ENCODE assay signal across 1 cellular context in the genomic region with DNA sequence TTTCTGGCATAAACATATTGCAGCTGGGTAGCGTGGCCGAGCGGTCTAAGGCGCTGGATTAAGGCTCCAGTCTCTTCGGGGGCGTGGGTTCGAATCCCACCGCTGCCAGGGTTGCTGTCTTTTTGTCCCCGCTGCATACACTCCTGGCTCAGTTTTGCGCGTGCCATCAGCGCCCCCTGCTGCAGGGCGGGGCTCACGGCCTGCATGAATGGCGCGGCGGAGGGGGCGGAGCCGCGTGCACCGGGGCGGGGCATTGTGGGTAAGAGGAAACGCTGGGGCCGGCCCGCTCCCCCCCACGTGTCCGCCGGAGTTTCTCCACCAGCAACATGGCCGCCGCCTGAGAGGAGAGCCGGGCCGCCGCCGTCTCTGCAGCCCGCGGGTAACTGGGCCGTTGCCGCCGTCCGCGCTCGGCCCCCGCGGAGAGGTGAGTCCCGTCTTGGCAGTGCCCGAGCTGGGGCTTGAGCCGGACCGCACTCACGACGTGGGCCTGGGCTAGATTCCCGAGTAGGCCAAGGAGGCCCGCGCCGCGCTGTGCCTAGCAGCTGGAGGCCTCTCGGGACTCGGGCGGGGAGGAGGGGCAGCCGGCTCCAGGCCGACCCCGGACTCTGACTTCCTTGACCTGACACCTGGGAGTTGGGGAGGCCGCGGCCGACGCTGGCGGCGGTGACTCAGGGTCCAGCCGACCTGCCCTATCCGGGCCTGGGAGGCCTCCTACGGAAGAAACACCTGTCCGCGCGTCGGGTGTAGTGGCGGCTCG.
TF ChIP-seq lines count a peak whose summit lies in the region.

Gene POLR3E (plus strand): TSS at position 296 of the 757 bp plus-strand sequence. CDS start 5,560 bp downstream, outside the sequence.

TF ChIP-seq in HEK293, 187 proteins besides CTCF, POLR2A, EP300 and RAD21 (continued from another document and continues in another):
- TF ChIP-seq PRDM2 (tag by site-specific recombination; IDR thresholded peaks at IDR 0.05; ENCODE audit: borderline replicate concordance): 0 out of 2 replicates have a peak, but pooled peaks have one; percentile 96
- TF ChIP-seq ZBTB44 (tag by site-specific recombination; IDR thresholded peaks at IDR 0.05): peak; percentile 92
- TF ChIP-seq ZIC2 (tag by site-specific recombination; IDR thresholded peaks at IDR 0.05): peak; percentile 63
- no peak for TF ChIP-seq ZNF221 (tag by site-specific recombination; IDR thresholded peaks at IDR 0.05; ENCODE audit: borderline replicate concordance)
- TF ChIP-seq ZBTB17 (tag by site-specific recombination; IDR thresholded peaks at IDR 0.05): peak; percentile 31; the same call in 1 of the 2 replicates
- TF ChIP-seq ZNF292 (tag by site-specific recombination; IDR thresholded peaks at IDR 0.05; ENCODE audit: borderline replicate concordance, low read depth): no peak
- TF ChIP-seq ZNF174 (tag by site-specific recombination; IDR thresholded peaks at IDR 0.05): peak; percentile 65; the same call in 1 of the 2 replicates
- TF ChIP-seq ZEB2 (tag by site-specific recombination; IDR thresholded peaks at IDR 0.05): peak; percentile 92
- 0 out of 2 replicates have a peak, but pooled peaks have one; percentile 63 for TF ChIP-seq ZNF837 (tag by site-specific recombination; IDR thresholded peaks at IDR 0.05)
- no peak for TF ChIP-seq ZNF354C (tag by site-specific recombination; IDR thresholded peaks at IDR 0.05; ENCODE audit: borderline replicate concordance, low read depth)
- no peak for TF ChIP-seq TCF7L2 (IDR thresholded peaks at IDR 0.05; ENCODE audit: borderline replicate concordance, low read depth, low read length)
- TF ChIP-seq ZXDB (tag by site-specific recombination; IDR thresholded peaks at IDR 0.05): peak; percentile 87
- TF ChIP-seq YY2 (tag by site-specific recombination; IDR thresholded peaks at IDR 0.05): peak; percentile 84
- peak; percentile 90 for TF ChIP-seq SP7 (tag by site-specific recombination; IDR thresholded peaks at IDR 0.05)
- no peak for TF ChIP-seq ZNF529 (tag by site-specific recombination; IDR thresholded peaks at IDR 0.05; ENCODE audit: insufficient replicate concordance)
- TF ChIP-seq ZNF341 (tag by site-specific recombination; IDR thresholded peaks at IDR 0.05; ENCODE audit: low read depth): peak; percentile 39; the same call in 1 of the 2 replicates
- TF ChIP-seq ZBTB10 (tag by site-specific recombination; IDR thresholded peaks at IDR 0.05): no peak
- TF ChIP-seq ZNF239 (tag by site-specific recombination; IDR thresholded peaks at IDR 0.05): peak; percentile 11; the same call in 1 of the 2 replicates
- TF ChIP-seq ZNF549 (tag by site-specific recombination; IDR thresholded peaks at IDR 0.05): no peak
- TF ChIP-seq ZNF626 (tag by site-specific recombination; IDR thresholded peaks at IDR 0.05): no peak
- TF ChIP-seq, protein P1, sequence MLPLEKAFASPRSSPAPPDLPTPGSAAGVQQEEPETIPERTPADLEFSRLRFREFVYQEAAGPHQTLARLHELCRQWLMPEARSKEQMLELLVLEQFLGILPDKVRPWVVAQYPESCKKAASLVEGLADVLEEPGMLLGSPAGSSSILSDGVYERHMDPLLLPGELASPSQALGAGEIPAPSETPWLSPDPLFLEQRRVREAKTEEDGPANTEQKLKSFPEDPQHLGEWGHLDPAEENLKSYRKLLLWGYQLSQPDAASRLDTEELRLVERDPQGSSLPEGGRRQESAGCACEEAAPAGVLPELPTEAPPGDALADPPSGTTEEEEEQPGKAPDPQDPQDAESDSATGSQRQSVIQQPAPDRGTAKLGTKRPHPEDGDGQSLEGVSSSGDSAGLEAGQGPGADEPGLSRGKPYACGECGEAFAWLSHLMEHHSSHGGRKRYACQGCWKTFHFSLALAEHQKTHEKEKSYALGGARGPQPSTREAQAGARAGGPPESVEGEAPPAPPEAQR (tag by site-specific recombination; IDR thresholded peaks at IDR 0.05): peak; percentile 88
- peak; percentile 97 for TF ChIP-seq ZBTB26 (tag by site-specific recombination; optimal IDR thresholded peaks at IDR 0.05)
- TF ChIP-seq, protein P2, sequence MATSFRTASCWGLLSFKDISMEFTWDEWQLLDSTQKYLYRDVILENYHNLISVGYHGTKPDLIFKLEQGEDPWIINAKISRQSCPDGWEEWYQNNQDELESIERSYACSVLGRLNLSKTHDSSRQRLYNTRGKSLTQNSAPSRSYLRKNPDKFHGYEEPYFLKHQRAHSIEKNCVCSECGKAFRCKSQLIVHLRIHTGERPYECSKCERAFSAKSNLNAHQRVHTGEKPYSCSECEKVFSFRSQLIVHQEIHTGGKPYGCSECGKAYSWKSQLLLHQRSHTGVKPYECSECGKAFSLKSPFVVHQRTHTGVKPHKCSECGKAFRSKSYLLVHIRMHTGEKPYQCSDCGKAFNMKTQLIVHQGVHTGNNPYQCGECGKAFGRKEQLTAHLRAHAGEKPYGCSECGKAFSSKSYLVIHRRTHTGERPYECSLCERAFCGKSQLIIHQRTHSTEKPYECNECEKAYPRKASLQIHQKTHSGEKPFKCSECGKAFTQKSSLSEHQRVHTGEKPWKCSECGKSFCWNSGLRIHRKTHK (tag by site-specific recombination; IDR thresholded peaks at IDR 0.05): no peak
- TF ChIP-seq KLF8 (tag by site-specific recombination; IDR thresholded peaks at IDR 0.05): peak; percentile 90
- TF ChIP-seq ZBTB20 (tag by site-specific recombination; IDR thresholded peaks at IDR 0.05): peak; percentile 89; the same call in 1 of the 2 replicates
- TF ChIP-seq PATZ1 (tag by site-specific recombination; IDR thresholded peaks at IDR 0.05): peak; percentile 98
- no peak for TF ChIP-seq HOXA7 (CRISPR knock-in tag; IDR thresholded peaks at IDR 0.05; ENCODE audit: borderline replicate concordance)
- peak; percentile 50; the same call in 1 of the 2 replicates for TF ChIP-seq ZNF335 (tag by site-specific recombination; conservative IDR thresholded peaks at IDR 0.05)
- TF ChIP-seq, protein P3, sequence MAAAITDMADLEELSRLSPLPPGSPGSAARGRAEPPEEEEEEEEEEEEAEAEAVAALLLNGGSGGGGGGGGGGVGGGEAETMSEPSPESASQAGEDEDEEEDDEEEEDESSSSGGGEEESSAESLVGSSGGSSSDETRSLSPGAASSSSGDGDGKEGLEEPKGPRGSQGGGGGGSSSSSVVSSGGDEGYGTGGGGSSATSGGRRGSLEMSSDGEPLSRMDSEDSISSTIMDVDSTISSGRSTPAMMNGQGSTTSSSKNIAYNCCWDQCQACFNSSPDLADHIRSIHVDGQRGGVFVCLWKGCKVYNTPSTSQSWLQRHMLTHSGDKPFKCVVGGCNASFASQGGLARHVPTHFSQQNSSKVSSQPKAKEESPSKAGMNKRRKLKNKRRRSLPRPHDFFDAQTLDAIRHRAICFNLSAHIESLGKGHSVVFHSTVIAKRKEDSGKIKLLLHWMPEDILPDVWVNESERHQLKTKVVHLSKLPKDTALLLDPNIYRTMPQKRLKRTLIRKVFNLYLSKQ (tag by site-specific recombination; IDR thresholded peaks at IDR 0.05; ENCODE audit: borderline replicate concordance): peak; percentile 10; the same call in 1 of the 2 replicates
